13 cellular contexts compared by ENCODE assay signal in genomic region chrX:20363003-20363674, GRCh38.
DNase-seq lines count a peak whose midpoint lies in the region; ATAC-seq and TF ChIP-seq lines count a peak whose summit lies in the region.
"Had no signal": no experiment of that assay in that cellular context is flagged by ENCODE, and none has a peak within 500 bp of the region (broad histone marks: within the 10 kb centered on the region; RNA-seq: fewer than 3 reads in every experiment).

No MANE protein-coding gene starts in this region.

- TF ChIP-seq CTCF in chondrocyte (IDR thresholded peaks at IDR 0.05) = no peak
- no peak for TF ChIP-seq CTCF in left lung (IDR thresholded peaks at IDR 0.05)
- no peak for TF ChIP-seq CTCF in stomach (IDR thresholded peaks at IDR 0.05)
- no peak for TF ChIP-seq CTCF in CD8-positive, alpha-beta T cell (IDR thresholded peaks at IDR 0.05)

- peak; percentile 92 for DNase-seq in NCI-H1092 (lab: John Stamatoyannopoulos, UW)
- DNase-seq in NCI-H1092 treated with DMSO at 0.1 percent for 48 hours (lab: John Stamatoyannopoulos, UW) = no peak
- no peak for DNase-seq in chondrocyte (ENCODE audit: low spot score)
- no peak for DNase-seq in left lung
- DNase-seq in stomach = no peak
- DNase-seq in activated gamma-delta T cell (lab: John Stamatoyannopoulos, UW) = no peak
- DNase-seq in activated CD8-positive, alpha-beta T cell treated with anti-CD3 and anti-CD28 coated beads, Interleukin-2, amount 10 ng/mL, durations not matched to agents 7 days and 5 days = no peak
- DNase-seq in CD8-positive, alpha-beta T cell = no peak
- DNase-seq: activated CD4-positive, CD25-positive, alpha-beta regulatory T cell treated with anti-CD3 and anti-CD28 coated beads, Interleukin-2, amount 50 U/mL, for 72 hours; stimulated activated CD4-positive, alpha-beta T cell treated with anti-CD3 and anti-CD28 coated beads, Interleukin-2, amount 100 ng/mL, for 24 hours had no signal

- no peaks in the 10 kb centered on the region for H3K27me3 Mint-ChIP-seq in chondrocyte (ENCODE audit: low read depth)
- no peaks in the 10 kb centered on the region for H3K27me3 Mint-ChIP-seq in activated CD8-positive, alpha-beta T cell treated with anti-CD3 and anti-CD28 coated beads, Interleukin-2, amount 10 ng/mL, durations not matched to agents 7 days and 5 days (ENCODE audit: low read depth)
- no peaks in the 10 kb centered on the region for H3K27me3 Mint-ChIP-seq in CD8-positive, alpha-beta T cell (ENCODE audit: low read depth)
- H3K27me3 Mint-ChIP-seq: activated naive CD4-positive, alpha-beta T cell treated with anti-CD3 and anti-CD28 coated beads, Interleukin-2, amount 50 U/mL, for 24 hours had no signal

- intact Hi-C loops in left lung (cut with DNase I) = no loop called here
- intact Hi-C loops in stomach (cut with DNase I; ENCODE audit: low total_unique reads) = no loop called here
- intact Hi-C loops in CD8-positive, alpha-beta T cell (cut with DNase I, micrococcal nuclease) = no loop called here

- no peaks in the 10 kb centered on the region for H3K36me3 Mint-ChIP-seq in chondrocyte (ENCODE audit: low read depth)
- H3K36me3 Mint-ChIP-seq in activated CD8-positive, alpha-beta T cell treated with anti-CD3 and anti-CD28 coated beads, Interleukin-2, amount 10 ng/mL, durations not matched to agents 7 days and 5 days (ENCODE audit: low read depth) = no peaks in the 10 kb centered on the region
- no peaks in the 10 kb centered on the region for H3K36me3 Mint-ChIP-seq in CD8-positive, alpha-beta T cell
- H3K36me3 Mint-ChIP-seq: activated naive CD4-positive, alpha-beta T cell treated with anti-CD3 and anti-CD28 coated beads, Interleukin-2, amount 50 U/mL, for 24 hours had no signal

- H3K4me3 ChIP-seq in left lung (no peak overlapping the region), stomach (no peak overlapping the region)
- no peak overlapping the region for H3K4me3 ChIP-seq in CD8-positive, alpha-beta T cell (ENCODE audit: low read depth, low read length)
- H3K4me3 ChIP-seq: HAP-1, thoracic aorta had no signal

- 17 to 49% (median 33%) methylated on average over 14 of the region's 14 CpGs for WGBS in stomach, 5 donors

- H3K4me3 Mint-ChIP-seq in chondrocyte (ENCODE audit: unreplicated experiment) = no peak overlapping the region
- H3K4me3 Mint-ChIP-seq in activated CD8-positive, alpha-beta T cell treated with anti-CD3 and anti-CD28 coated beads, Interleukin-2, amount 10 ng/mL, durations not matched to agents 7 days and 5 days = no peak overlapping the region
- no peak overlapping the region for H3K4me3 Mint-ChIP-seq in CD8-positive, alpha-beta T cell
- H3K4me3 Mint-ChIP-seq: activated naive CD4-positive, alpha-beta T cell treated with anti-CD3 and anti-CD28 coated beads, Interleukin-2, amount 50 U/mL, for 24 hours had no signal

- peak overlapping the region; percentile 87 for H3K27ac Mint-ChIP-seq in chondrocyte (ENCODE audit: unreplicated experiment)
- no peak overlapping the region for H3K27ac Mint-ChIP-seq in activated CD8-positive, alpha-beta T cell treated with anti-CD3 and anti-CD28 coated beads, Interleukin-2, amount 10 ng/mL, durations not matched to agents 7 days and 5 days
- H3K27ac Mint-ChIP-seq in CD8-positive, alpha-beta T cell = no peak overlapping the region
- H3K27ac Mint-ChIP-seq: activated naive CD4-positive, alpha-beta T cell treated with anti-CD3 and anti-CD28 coated beads, Interleukin-2, amount 50 U/mL, for 24 hours had no signal

- H3K27me3 ChIP-seq in left lung (no peaks in the 10 kb centered on the region), stomach (no peaks in the 10 kb centered on the region)
- no peaks in the 10 kb centered on the region for H3K27me3 ChIP-seq in CD8-positive, alpha-beta T cell (ENCODE audit: insufficient read depth, low read length)

- CTCF ChIA-PET in activated CD8-positive, alpha-beta T cell treated with anti-CD3 and anti-CD28 coated beads, Interleukin-2, amount 10 ng/mL, durations not matched to agents 7 days and 5 days (lab: Charles Lee) = no interaction called here
- CTCF ChIA-PET in CD8-positive, alpha-beta T cell (lab: Charles Lee) = no interaction called here

- peak overlapping the region; percentile 78 to 79 for H3K27ac ChIP-seq in left lung
- H3K27ac ChIP-seq in stomach = peak overlapping the region; percentile 48 to 78 (median 63)
- no peak overlapping the region for H3K27ac ChIP-seq in CD8-positive, alpha-beta T cell (ENCODE audit: low read depth, low read length)

- POLR2A ChIA-PET in activated CD8-positive, alpha-beta T cell treated with anti-CD3 and anti-CD28 coated beads, Interleukin-2, amount 10 ng/mL, durations not matched to agents 7 days and 5 days (lab: Charles Lee) = interaction anchor here (1.0 kb wide), 1 partner anchor 9 kb away, joined by 3 read pairs; no protein-coding TSS in a partner anchor
- POLR2A ChIA-PET in CD8-positive, alpha-beta T cell (lab: Charles Lee) = no interaction called here

- no peak for TF ChIP-seq POLR2A in stomach (IDR thresholded peaks at IDR 0.05)

- no peaks in the 10 kb centered on the region for H3K36me3 ChIP-seq in left lung
- H3K36me3 ChIP-seq in stomach = no peaks in the 10 kb centered on the region
- H3K36me3 ChIP-seq in CD8-positive, alpha-beta T cell (ENCODE audit: insufficient read depth, low read length) = no peaks in the 10 kb centered on the region
- H3K36me3 ChIP-seq: HAP-1, thoracic aorta had no signal

- H3K9me3 Mint-ChIP-seq in chondrocyte (ENCODE audit: low read depth) = peaks cover 7% of the 10 kb centered on the region
- no peaks in the 10 kb centered on the region for H3K9me3 Mint-ChIP-seq in activated CD8-positive, alpha-beta T cell treated with anti-CD3 and anti-CD28 coated beads, Interleukin-2, amount 10 ng/mL, durations not matched to agents 7 days and 5 days (ENCODE audit: insufficient read depth)
- H3K9me3 Mint-ChIP-seq in CD8-positive, alpha-beta T cell = no peaks in the 10 kb centered on the region
- H3K9me3 Mint-ChIP-seq: activated naive CD4-positive, alpha-beta T cell treated with anti-CD3 and anti-CD28 coated beads, Interleukin-2, amount 50 U/mL, for 24 hours had no signal

- TF ChIP-seq EP300 in stomach (IDR thresholded peaks at IDR 0.05) = no peak

- H3K4me1 ChIP-seq in left lung = no peaks in the 10 kb centered on the region
- peaks cover 0 to 20% (median 12%) of the 10 kb centered on the region in 4 donors for H3K4me1 ChIP-seq in stomach
- no peaks in the 10 kb centered on the region for H3K4me1 ChIP-seq in CD8-positive, alpha-beta T cell (ENCODE audit: insufficient read depth, low read length)

- peak; percentile 83 for ATAC-seq in left lung
- no peak for ATAC-seq in activated CD8-positive, alpha-beta T cell treated with anti-CD3 and anti-CD28 coated beads, Interleukin-2, amount 10 ng/mL, durations not matched to agents 7 days and 5 days
- ATAC-seq in CD8-positive, alpha-beta T cell = no peak

- no peaks in the 10 kb centered on the region for H3K9me3 ChIP-seq in left lung
- H3K9me3 ChIP-seq in stomach = no peaks in the 10 kb centered on the region
- H3K9me3 ChIP-seq in CD8-positive, alpha-beta T cell (ENCODE audit: low read length) = no peaks in the 10 kb centered on the region
- H3K9me3 ChIP-seq: HAP-1, thoracic aorta had no signal

- peaks cover 27% of the 10 kb centered on the region for H3K4me1 Mint-ChIP-seq in chondrocyte (ENCODE audit: low read depth)
- H3K4me1 Mint-ChIP-seq in activated CD8-positive, alpha-beta T cell treated with anti-CD3 and anti-CD28 coated beads, Interleukin-2, amount 10 ng/mL, durations not matched to agents 7 days and 5 days (ENCODE audit: low read depth) = no peaks in the 10 kb centered on the region
- H3K4me1 Mint-ChIP-seq in CD8-positive, alpha-beta T cell (ENCODE audit: low read depth) = no peaks in the 10 kb centered on the region
- H3K4me1 Mint-ChIP-seq: activated naive CD4-positive, alpha-beta T cell treated with anti-CD3 and anti-CD28 coated beads, Interleukin-2, amount 50 U/mL, for 24 hours had no signal
